In genomic region chr1:193850745-193851144, GRCh38 we compare ENCODE assay signal across 31 cellular contexts.
A peak's percentile ranks its signal among the peaks of the same experiment; 100 is the strongest.
DNase-seq lines count a peak whose midpoint lies in the region; ATAC-seq and TF ChIP-seq lines count a peak whose summit lies in the region.
"Had no signal": no experiment of that assay in that cellular context is flagged by ENCODE, and none has a peak within 500 bp of the region (broad histone marks: within the 10 kb centered on the region; RNA-seq: fewer than 3 reads in every experiment).

No MANE protein-coding gene starts in this region.

- H3K27me3 ChIP-seq in cardiac muscle cell: no peaks in the 10 kb centered on the region
- H3K27me3 ChIP-seq: esophagus squamous epithelium, gastrocnemius medialis, right lobe of liver had no signal

- no peaks in the 10 kb centered on the region for H3K36me3 Mint-ChIP-seq in osteocyte (ENCODE audit: unreplicated experiment)
- H3K36me3 Mint-ChIP-seq: memory B cell had no signal

- peak in 1 of 2 donors; percentile 43 for DNase-seq in cardiac muscle cell (ENCODE audit: low read depth in 1 of 2, low spot score in 1 of 2)
- no peak for DNase-seq in left ventricle myocardium superior
- peak; percentile 42 for DNase-seq in NCI-H446 treated with DMSO at 0.1 percent for 48 hours (lab: John Stamatoyannopoulos, UW)
- DNase-seq in astrocyte of the cerebellum (ENCODE audit: low read depth): peak; percentile 5
- no peak for DNase-seq in osteocyte (ENCODE audit: extremely low spot score, unreplicated experiment)
- DNase-seq in AG20443 (ENCODE audit: low spot score): no peak
- DNase-seq in GM13977 (ENCODE audit: low spot score): no peak
- no peak for DNase-seq in dedifferentiated amniotic fluid mesenchymal stem cell (ENCODE audit: extremely low spot score)
- DNase-seq: activated CD4-positive, alpha-beta T cell treated with anti-CD3 and anti-CD28 coated beads, Interleukin-2, amount 50 U/mL, for 4 hours; activated CD4-positive, CD25-positive, alpha-beta regulatory T cell; activated CD8-positive, alpha-beta memory T cell treated with anti-CD3 and anti-CD28 coated beads, Interleukin-2, amount 50 U/mL, for 4 hours; AML-193; caudate nucleus; CD4-positive, alpha-beta T cell; esophagus squamous epithelium; gastrocnemius medialis; KG1; NCI-H1694; NCI-H2227 treated with DMSO at 0.1 percent for 48 hours; NK-92 treated with Interleukin-12 subunit alpha and Interleukin-12 subunit beta, amount 100 ng/mL, for 24 hours; right lobe of liver; SHP77 treated with DMSO at 0.1 percent for 48 hours; stimulated activated CD4-positive, alpha-beta T cell treated with anti-CD3 and anti-CD28 coated beads, Interleukin-12 subunit alpha, Interleukin-12 subunit beta, amount 100 ng/mL, for 4 hours; stimulated activated CD4-positive, alpha-beta T cell treated with anti-CD3 and anti-CD28 coated beads, Interleukin-4, amount 100 ng/mL, for 1 hour; T-cell; trophoblast cell had no signal

- no peaks in the 10 kb centered on the region for H3K36me3 ChIP-seq in cardiac muscle cell
- H3K36me3 ChIP-seq: esophagus squamous epithelium, gastrocnemius medialis, right lobe of liver had no signal

- TF ChIP-seq CTCF in cardiac muscle cell (IDR thresholded peaks at IDR 0.05; ENCODE audit: low read depth, low read length): no peak
- TF ChIP-seq CTCF in astrocyte of the cerebellum (IDR thresholded peaks at IDR 0.05; ENCODE audit: low read depth, low read length, missing control alignments): no peak
- no peak for TF ChIP-seq CTCF in osteocyte (IDR thresholded peaks at IDR 0.05)
- TF ChIP-seq CTCF in GM13977 (IDR thresholded peaks at IDR 0.05; ENCODE audit: extremely low read depth, insufficient read depth, missing control alignments): no peak

- peak overlapping the region; percentile 3 for H3K27ac Mint-ChIP-seq in osteocyte (ENCODE audit: unreplicated experiment)
- H3K27ac Mint-ChIP-seq: activated naive CD4-positive, alpha-beta T cell treated with anti-CD3 and anti-CD28 coated beads, Interleukin-2, amount 50 U/mL, for 24 hours; CD4-positive, alpha-beta T cell; dendritic cell treated with granulocyte-macrophage colony-stimulating factor and Interleukin-4, amounts not matched to agents 40 ng/mL and 50 ng/mL, for 4 days; memory B cell; T-cell had no signal

- intact Hi-C loops in left ventricle myocardium superior (cut with micrococcal nuclease): no loop called here

- H3K4me1 Mint-ChIP-seq in osteocyte (ENCODE audit: unreplicated experiment): peaks cover 24% of the 10 kb centered on the region
- H3K4me1 Mint-ChIP-seq: activated naive CD4-positive, alpha-beta T cell treated with anti-CD3 and anti-CD28 coated beads, Interleukin-2, amount 50 U/mL, for 24 hours; memory B cell had no signal

- no peaks in the 10 kb centered on the region for H3K9me3 Mint-ChIP-seq in osteocyte (ENCODE audit: unreplicated experiment)
- H3K9me3 Mint-ChIP-seq: activated naive CD4-positive, alpha-beta T cell treated with anti-CD3 and anti-CD28 coated beads, Interleukin-2, amount 50 U/mL, for 24 hours; CD4-positive, alpha-beta T cell; neural crest cell had no signal

- H3K4me1 ChIP-seq in cardiac muscle cell (ENCODE audit: low read depth): peaks cover 12% of the 10 kb centered on the region
- H3K4me1 ChIP-seq: esophagus squamous epithelium, gastrocnemius medialis, right lobe of liver had no signal

- ATAC-seq in left ventricle myocardium superior: no peak
- ATAC-seq: gastrocnemius medialis, Panc1, T-cell had no signal

- in situ Hi-C loops in astrocyte of the cerebellum (cut with HindIII; ENCODE audit: low sequenced_read_pairs) (no loop called here), GM13977 (cut with MboI; ENCODE audit: low pct_unique_long_range_greater_than_20kb, low sequenced_read_pairs, unreplicated experiment) (no loop called here)

- H3K4me3 Mint-ChIP-seq in osteocyte (ENCODE audit: unreplicated experiment): no peak overlapping the region
- H3K4me3 Mint-ChIP-seq: activated naive CD4-positive, alpha-beta T cell treated with anti-CD3 and anti-CD28 coated beads, Interleukin-2, amount 50 U/mL, for 24 hours; CD4-positive, alpha-beta T cell; dendritic cell treated with granulocyte-macrophage colony-stimulating factor and Interleukin-4, amounts not matched to agents 40 ng/mL and 50 ng/mL, for 4 days; memory B cell; neural crest cell; T-cell had no signal

- H3K27me3 Mint-ChIP-seq in osteocyte (ENCODE audit: unreplicated experiment): no peaks in the 10 kb centered on the region
- H3K27me3 Mint-ChIP-seq: activated naive CD4-positive, alpha-beta T cell treated with anti-CD3 and anti-CD28 coated beads, Interleukin-2, amount 50 U/mL, for 24 hours; CD4-positive, alpha-beta T cell; dendritic cell treated with granulocyte-macrophage colony-stimulating factor and Interleukin-4, amounts not matched to agents 40 ng/mL and 50 ng/mL, for 4 days; T-cell had no signal

- no peak overlapping the region for H3K4me3 ChIP-seq in cardiac muscle cell
- H3K4me3 ChIP-seq in astrocyte of the cerebellum (ENCODE audit: low read depth, low read length): no peak overlapping the region
- H3K4me3 ChIP-seq: esophagus squamous epithelium, gastrocnemius medialis, right lobe of liver had no signal

- peak overlapping the region; percentile 7 for H3K27ac ChIP-seq in cardiac muscle cell
- H3K27ac ChIP-seq: esophagus squamous epithelium, gastrocnemius medialis, right lobe of liver had no signal

- no peaks in the 10 kb centered on the region for H3K9me3 ChIP-seq in cardiac muscle cell (ENCODE audit: low read depth)
- H3K9me3 ChIP-seq: esophagus squamous epithelium, gastrocnemius medialis, right lobe of liver had no signal

Comparison
In these comparisons a context has a peak if more than half of its experiments do, and no peak if none do; other contexts are left out.
1. DNase-seq: peak in NCI-H446 treated with DMSO at 0.1 percent for 48 hours (single experiment) and astrocyte of the cerebellum (single experiment); none in left ventricle myocardium superior (single experiment), osteocyte (single experiment), AG20443 (single experiment), GM13977 (single experiment) and dedifferentiated amniotic fluid mesenchymal stem cell (single experiment).